ENCODE assay signal across 1 cellular context in genomic region chr13:21011378-21011777, GRCh38.
TF ChIP-seq lines count a peak whose summit lies in the region.

No MANE protein-coding gene starts in this region.

TF ChIP-seq in GM12878, 131 proteins besides CTCF, POLR2A, EP300 and RAD21:
- no peak for TF ChIP-seq STAT1 (conservative IDR thresholded peaks at IDR 0.05)
- no peak for TF ChIP-seq ZNF384 (IDR thresholded peaks at IDR 0.05; ENCODE audit: borderline replicate concordance, low read depth, low read length)
- no peak for TF ChIP-seq ZNF687 (IDR thresholded peaks at IDR 0.05)
- no peak for TF ChIP-seq ZBTB40 (IDR thresholded peaks at IDR 0.05; ENCODE audit: borderline replicate concordance)
- TF ChIP-seq RFX5 (IDR thresholded peaks at IDR 0.05; ENCODE audit: low read depth, low read length): no peak
- TF ChIP-seq POLR2AphosphoS5 (IDR thresholded peaks at IDR 0.05; ENCODE audit: low read length): no peak
- TF ChIP-seq KLF5 (IDR thresholded peaks at IDR 0.05; ENCODE audit: partially characterized antibody): no peak
- no peak for TF ChIP-seq SIN3A (IDR thresholded peaks at IDR 0.05; ENCODE audit: low read depth, low read length)
- TF ChIP-seq SIX5 (IDR thresholded peaks at IDR 0.05; ENCODE audit: low read depth, low read length, severe bottlenecking): no peak
- no peak for TF ChIP-seq PRDM15 (CRISPR knock-in tag; IDR thresholded peaks at IDR 0.05)
- TF ChIP-seq MEF2B (IDR thresholded peaks at IDR 0.05; ENCODE audit: partially characterized antibody, poor library complexity, severe bottlenecking): no peak
- TF ChIP-seq NFXL1 (IDR thresholded peaks at IDR 0.05; ENCODE audit: borderline replicate concordance): no peak
- TF ChIP-seq TCF12 (IDR thresholded peaks at IDR 0.05; ENCODE audit: low read depth, low read length): no peak
- TF ChIP-seq PKNOX1 (IDR thresholded peaks at IDR 0.05): peak; percentile 51; the same call in 1 of the 2 replicates
- TF ChIP-seq NKRF (conservative IDR thresholded peaks at IDR 0.05): no peak
- TF ChIP-seq FOS (IDR thresholded peaks at IDR 0.05; ENCODE audit: borderline replicate concordance, extremely low read depth, insufficient read length): no peak
- TF ChIP-seq RAD51 (IDR thresholded peaks at IDR 0.05): peak; percentile 28; the same call in 1 of the 2 replicates
- no peak for TF ChIP-seq E2F8 (IDR thresholded peaks at IDR 0.05; ENCODE audit: low read depth, partially characterized antibody)
